In genomic region chrX:120356084-120356483, GRCh38 we compare ENCODE assay signal across 2 cellular contexts.
TF ChIP-seq lines count a peak whose summit lies in the region.

No MANE protein-coding gene starts in this region.

TF ChIP-seq in HCT116, 20 proteins besides CTCF, POLR2A, EP300 and RAD21 (continued from another document):
- TF ChIP-seq CEBPB (IDR thresholded peaks at IDR 0.05; ENCODE audit: low read depth) = peak; percentile 27; the same call in 1 of the 2 replicates

TF ChIP-seq in K562, 482 proteins besides CTCF, POLR2A, EP300 and RAD21:
- TF ChIP-seq MTA3 (IDR thresholded peaks at IDR 0.05; ENCODE audit: borderline replicate concordance) (no peak), ATF3 (IDR thresholded peaks at IDR 0.05) (peak; percentile 75), ATF3 (CRISPR knock-in tag; conservative IDR thresholded peaks at IDR 0.05) (no peak), ZNF232 (CRISPR knock-in tag; IDR thresholded peaks at IDR 0.05) (no peak), GATAD2A (IDR thresholded peaks at IDR 0.05) (no peak), CTBP1 (IDR thresholded peaks at IDR 0.05; ENCODE audit: borderline replicate concordance) (no peak), SFPQ (IDR thresholded peaks at IDR 0.05; ENCODE audit: low read depth, low read length) (no peak), CEBPG (CRISPR knock-in tag; IDR thresholded peaks at IDR 0.05) (peak; percentile 86), CEBPG (tag; conservative IDR thresholded peaks at IDR 0.05 in 1 of 2, IDR thresholded peaks at IDR 0.05 in 1 of 2) (peak; percentile 82 to 97), NFYB (IDR thresholded peaks at IDR 0.05; ENCODE audit: extremely low read depth, insufficient read length) (no peak), ATF7 (IDR thresholded peaks at IDR 0.05) (peak; percentile 70; the same call in 1 of the 2 replicates), SIX5 (IDR thresholded peaks at IDR 0.05; ENCODE audit: borderline replicate concordance in 1 of 2, insufficient read depth in 1 of 2, low read depth in 1 of 2, low read length in 2 of 2) (no peak), POLR3G (IDR thresholded peaks at IDR 0.05; ENCODE audit: extremely low read depth, insufficient read length, insufficient replicate concordance) (no peak), JUND (IDR thresholded peaks at IDR 0.05; ENCODE audit: borderline replicate concordance, low read depth, low read length) (peak; percentile 43; the same call in 1 of the 2 replicates), JUND (tag; IDR thresholded peaks at IDR 0.05; ENCODE audit: borderline replicate concordance, low read depth, low read length) (no peak), TRIM24 (IDR thresholded peaks at IDR 0.05) (peak; percentile 71 to 84; a peak in 2 of 4 replicates), PATZ1 (CRISPR knock-in tag; IDR thresholded peaks at IDR 0.05; ENCODE audit: borderline replicate concordance) (no peak), IRF9 (tag; IDR thresholded peaks at IDR 0.05) (no peak), SOX6 (IDR thresholded peaks at IDR 0.05) (0 out of 2 replicates have a peak, but pooled peaks have one; percentile 28), PTTG1 (tag; IDR thresholded peaks at IDR 0.05; ENCODE audit: low read depth) (no peak), ATF4 (CRISPR knock-in tag; IDR thresholded peaks at IDR 0.05) (peak; percentile 82), ZNF584 (CRISPR knock-in tag; IDR thresholded peaks at IDR 0.05; ENCODE audit: low read depth) (0 out of 2 replicates have a peak, but pooled peaks have one; percentile 20), ZNF589 (CRISPR knock-in tag; IDR thresholded peaks at IDR 0.05; ENCODE audit: low read depth) (peak; percentile 62; the same call in 1 of the 2 replicates), ZNF175 (CRISPR knock-in tag; IDR thresholded peaks at IDR 0.05; ENCODE audit: low read depth) (peak; percentile 58; the same call in 1 of the 2 replicates), ZBTB9 (CRISPR knock-in tag; IDR thresholded peaks at IDR 0.05) (no peak), ZBTB1 (CRISPR knock-in tag; IDR thresholded peaks at IDR 0.05; ENCODE audit: borderline replicate concordance, low read depth) (no peak), CHCHD3 (CRISPR knock-in tag; IDR thresholded peaks at IDR 0.05) (no peak), MEIS2 (IDR thresholded peaks at IDR 0.05; ENCODE audit: partially characterized antibody) (peak; percentile 44), GATA2 (CRISPR knock-in tag; IDR thresholded peaks at IDR 0.05) (no peak), ZNF79 (CRISPR knock-in tag; IDR thresholded peaks at IDR 0.05; ENCODE audit: low read depth) (no peak)
